8 cellular contexts compared by ENCODE assay signal in genomic region chr17:65100316-65101140, GRCh38. TPM values are rescaled to one million over a fixed set of nuclear protein-coding genes. Genes with fewer than 3 reads are reported as not detected.
DNase-seq lines count a peak whose midpoint lies in the region; ATAC-seq and TF ChIP-seq lines count a peak whose summit lies in the region.

No MANE protein-coding gene starts in this region.

- H3K27ac Mint-ChIP-seq in T-helper 2 cell treated with Interferon-gamma antibody and Interleukin-4, amounts not matched to agents 5 μg/mL and 100 μg/mL, for 36 hours = peak overlapping the region; percentile 93

- H3K27me3 Mint-ChIP-seq in T-helper 2 cell treated with Interferon-gamma antibody and Interleukin-4, amounts not matched to agents 5 μg/mL and 100 μg/mL, for 36 hours (ENCODE audit: low read depth) = peaks cover 4% of the 10 kb centered on the region

- DNase-seq in NCI-H1694 (lab: John Stamatoyannopoulos, UW) = peak; percentile 68
- peak; percentile 81 for DNase-seq in T-helper 2 cell treated with Interferon-gamma antibody and Interleukin-4, amounts not matched to agents 5 μg/mL and 100 μg/mL, for 36 hours (ENCODE audit: low spot score)
- DNase-seq in astrocyte of the cerebellum (ENCODE audit: low read depth) = no peak
- DNase-seq in hypothalamus (lab: John Stamatoyannopoulos, UW) = peak; percentile 24 to 92 (median 78)
- DNase-seq in sciatic nerve (ENCODE audit: low spot score) = peak; percentile 92
- no peak for DNase-seq in amniotic stem cell (lab: John Stamatoyannopoulos, UW)

- in situ Hi-C loops in astrocyte of the cerebellum (cut with HindIII; ENCODE audit: low sequenced_read_pairs) = no loop called here

- peak; percentile 63 for ATAC-seq in GM18499 (IDR thresholded peaks at IDR 0.05; ENCODE audit: insufficient read depth, unreplicated experiment)
- peak; percentile 63 for ATAC-seq in HG02870 (IDR thresholded peaks at IDR 0.05; ENCODE audit: unreplicated experiment)
- ATAC-seq in sciatic nerve = peak; percentile 94

- H3K4me1 Mint-ChIP-seq in T-helper 2 cell treated with Interferon-gamma antibody and Interleukin-4, amounts not matched to agents 5 μg/mL and 100 μg/mL, for 36 hours (ENCODE audit: low read depth) = peaks cover 19% of the 10 kb centered on the region

- H3K9me3 Mint-ChIP-seq in T-helper 2 cell treated with Interferon-gamma antibody and Interleukin-4, amounts not matched to agents 5 μg/mL and 100 μg/mL, for 36 hours = no peaks in the 10 kb centered on the region

- intact Hi-C loops in sciatic nerve (cut with DNase I) = no loop called here

- peak overlapping the region; percentile 92 for H3K4me3 Mint-ChIP-seq in T-helper 2 cell treated with Interferon-gamma antibody and Interleukin-4, amounts not matched to agents 5 μg/mL and 100 μg/mL, for 36 hours

- peak overlapping the region; percentile 35 for H3K4me3 ChIP-seq in astrocyte of the cerebellum (ENCODE audit: low read depth, low read length)

- peak; percentile 79 for TF ChIP-seq CTCF in astrocyte of the cerebellum (IDR thresholded peaks at IDR 0.05; ENCODE audit: low read depth, low read length, missing control alignments)

- no peaks in the 10 kb centered on the region for H3K36me3 Mint-ChIP-seq in T-helper 2 cell treated with Interferon-gamma antibody and Interleukin-4, amounts not matched to agents 5 μg/mL and 100 μg/mL, for 36 hours (ENCODE audit: low read depth)

RNA-seq across cellular contexts. Expression of gene RGS9, which starts 36.6 kb away (rescaled TPM):
- 21.0 TPM for total RNA-seq in sciatic nerve

RNA-seq across cellular contexts. Expression of gene GNA13, which starts 44.0 kb away (rescaled TPM):
- total RNA-seq in sciatic nerve = 50.3 TPM

Comparison
In these comparisons a context has a peak if more than half of its experiments do, and no peak if none do; other contexts are left out.
1. DNase-seq: peak in NCI-H1694 (single experiment), T-helper 2 cell treated with Interferon-gamma antibody and Interleukin-4, amounts not matched to agents 5 μg/mL and 100 μg/mL, for 36 hours (single experiment), hypothalamus (51 of 51) and sciatic nerve (single experiment); none in astrocyte of the cerebellum (single experiment) and amniotic stem cell (single experiment).
2. Peak in every context shown above with its lines, with median percentiles within 50 percentile points of each other: ATAC-seq.